In the genomic region with DNA sequence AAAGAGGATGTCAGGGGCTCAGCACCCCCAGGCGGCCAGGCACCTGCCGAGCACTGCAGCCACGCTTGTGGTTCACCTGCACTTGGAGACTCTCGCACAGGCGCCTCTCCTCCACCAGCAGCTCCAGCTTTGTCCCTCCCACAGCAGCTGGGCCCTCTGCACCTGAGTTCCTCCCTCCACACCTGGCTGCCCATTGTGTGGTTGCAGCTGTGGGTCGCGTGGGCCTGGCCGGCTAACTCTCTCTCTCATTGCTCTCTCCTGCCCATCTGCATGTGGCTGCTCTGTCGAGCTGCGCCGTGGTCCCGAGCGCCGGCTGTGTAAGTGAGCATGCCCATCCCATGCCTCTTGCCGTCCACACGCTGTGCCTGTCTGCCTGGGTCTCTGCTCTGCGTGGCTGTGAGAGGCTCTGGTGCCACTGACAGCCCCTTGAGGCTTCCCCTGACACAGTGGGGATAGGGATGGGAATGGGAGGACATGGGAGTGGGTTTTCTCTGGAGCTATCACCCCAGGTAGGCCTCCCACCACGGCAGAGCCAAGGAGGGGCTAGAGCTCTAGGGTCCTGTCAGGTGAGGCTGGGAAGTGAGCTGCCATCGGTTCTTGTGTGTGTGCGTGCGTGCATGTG, we compare ENCODE assay signal across 1 cellular context.
TF ChIP-seq lines count a peak whose summit lies in the region.

No MANE protein-coding gene starts in this region.

TF ChIP-seq in H1, 55 proteins besides CTCF, POLR2A, EP300 and RAD21:
- TF ChIP-seq TEAD4 (IDR thresholded peaks at IDR 0.05; ENCODE audit: low read depth, low read length) (no peak), CTBP2 (IDR thresholded peaks at IDR 0.05; ENCODE audit: borderline replicate concordance, insufficient read depth, insufficient read length, low read length) (no peak), RXRA (IDR thresholded peaks at IDR 0.05; ENCODE audit: insufficient read depth, low read depth, low read length) (no peak), SP2 (IDR thresholded peaks at IDR 0.05; ENCODE audit: low read length) (no peak), JUND (IDR thresholded peaks at IDR 0.05; ENCODE audit: low read length) (no peak), CHD7 (IDR thresholded peaks at IDR 0.05; ENCODE audit: insufficient replicate concordance, low read length) (no peak), BRCA1 (IDR thresholded peaks at IDR 0.05; ENCODE audit: low read depth, low read length) (no peak), EZH2 (IDR thresholded peaks at IDR 0.05; ENCODE audit: low read depth, low read length, severe bottlenecking) (no peak), KDM5A (IDR thresholded peaks at IDR 0.05; ENCODE audit: low read length) (no peak), JUN (IDR thresholded peaks at IDR 0.05; ENCODE audit: low read depth, low read length) (no peak), TCF12 (IDR thresholded peaks at IDR 0.05; ENCODE audit: low read depth, low read length) (no peak), SIRT6 (IDR thresholded peaks at IDR 0.05; ENCODE audit: low read length) (no peak), CBX5 (IDR thresholded peaks at IDR 0.05; ENCODE audit: low read depth, low read length) (no peak), CEBPB (IDR thresholded peaks at IDR 0.05; ENCODE audit: low read depth, low read length) (no peak), SP1 (IDR thresholded peaks at IDR 0.05; ENCODE audit: low read depth, low read length) (no peak), PHF8 (conservative IDR thresholded peaks at IDR 0.05; ENCODE audit: low read depth, low read length) (no peak), CBX8 (IDR thresholded peaks at IDR 0.05; ENCODE audit: borderline replicate concordance, low read depth, low read length) (no peak)
- TF ChIP-seq, protein P1, sequence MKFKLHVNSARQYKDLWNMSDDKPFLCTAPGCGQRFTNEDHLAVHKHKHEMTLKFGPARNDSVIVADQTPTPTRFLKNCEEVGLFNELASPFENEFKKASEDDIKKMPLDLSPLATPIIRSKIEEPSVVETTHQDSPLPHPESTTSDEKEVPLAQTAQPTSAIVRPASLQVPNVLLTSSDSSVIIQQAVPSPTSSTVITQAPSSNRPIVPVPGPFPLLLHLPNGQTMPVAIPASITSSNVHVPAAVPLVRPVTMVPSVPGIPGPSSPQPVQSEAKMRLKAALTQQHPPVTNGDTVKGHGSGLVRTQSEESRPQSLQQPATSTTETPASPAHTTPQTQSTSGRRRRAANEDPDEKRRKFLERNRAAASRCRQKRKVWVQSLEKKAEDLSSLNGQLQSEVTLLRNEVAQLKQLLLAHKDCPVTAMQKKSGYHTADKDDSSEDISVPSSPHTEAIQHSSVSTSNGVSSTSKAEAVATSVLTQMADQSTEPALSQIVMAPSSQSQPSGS (IDR thresholded peaks at IDR 0.05; ENCODE audit: low read length), result no peak
- TF ChIP-seq, protein P2, sequence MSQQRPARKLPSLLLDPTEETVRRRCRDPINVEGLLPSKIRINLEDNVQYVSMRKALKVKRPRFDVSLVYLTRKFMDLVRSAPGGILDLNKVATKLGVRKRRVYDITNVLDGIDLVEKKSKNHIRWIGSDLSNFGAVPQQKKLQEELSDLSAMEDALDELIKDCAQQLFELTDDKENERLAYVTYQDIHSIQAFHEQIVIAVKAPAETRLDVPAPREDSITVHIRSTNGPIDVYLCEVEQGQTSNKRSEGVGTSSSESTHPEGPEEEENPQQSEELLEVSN (IDR thresholded peaks at IDR 0.05), result no peak
TF ChIP-seq in H1: peak in this region for 0.
